ENCODE assay signal across 16 cellular contexts in the genomic region with DNA sequence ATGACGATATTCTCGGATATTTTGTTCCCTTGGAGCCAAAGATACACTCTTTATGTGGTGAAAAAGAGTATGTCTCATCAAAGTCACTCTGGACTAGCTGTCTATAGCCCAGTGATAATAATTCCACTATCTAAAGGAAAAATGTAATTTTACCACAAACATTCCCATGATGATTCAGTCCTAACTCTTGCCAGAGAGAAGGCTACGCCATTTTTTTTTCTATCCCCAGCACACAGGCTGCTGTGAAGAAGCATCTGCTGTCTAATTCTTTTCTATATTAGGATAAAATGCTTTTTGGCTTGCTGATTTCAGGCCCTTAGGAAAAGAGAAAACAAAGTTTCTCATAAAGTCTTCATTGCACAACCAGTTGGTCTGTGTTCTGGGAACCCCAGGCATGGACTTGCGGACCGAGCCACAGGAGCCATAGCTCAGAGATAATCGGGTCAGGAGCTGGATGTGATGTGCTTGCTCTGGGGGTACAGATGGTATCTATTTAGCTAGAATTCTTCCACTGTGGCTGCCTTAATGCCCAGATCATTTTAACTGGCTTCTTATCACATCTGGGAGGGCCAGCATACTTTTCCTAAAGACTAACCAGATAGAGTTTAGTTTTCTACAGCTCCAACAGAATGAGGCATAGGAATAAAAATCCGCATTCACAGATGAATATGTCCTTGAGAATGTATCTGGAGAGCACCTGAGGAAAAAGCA.
A peak's percentile ranks its signal among the peaks of the same experiment; 100 is the strongest.
DNase-seq lines count a peak whose midpoint lies in the region; ATAC-seq and TF ChIP-seq lines count a peak whose summit lies in the region.
"Had no signal": no experiment of that assay in that cellular context is flagged by ENCODE, and none has a peak within 500 bp of the region (broad histone marks: within the 10 kb centered on the region; RNA-seq: fewer than 3 reads in every experiment).

No MANE protein-coding gene starts in this region.

- H3K27me3 Mint-ChIP-seq in chondrocyte (ENCODE audit: low read depth), result no peaks in the 10 kb centered on the region
- H3K27me3 Mint-ChIP-seq in stimulated activated memory B cell treated with anti-CD40 and anti-IgM and Interleukin-4, amounts not matched to agents 10 μg/mL and 1 μg/mL and 100 μg/mL, for 72 hours, result no peaks in the 10 kb centered on the region

- peak overlapping the region; percentile 8 for H3K4me3 Mint-ChIP-seq in chondrocyte (ENCODE audit: unreplicated experiment)
- no peak overlapping the region for H3K4me3 Mint-ChIP-seq in stimulated activated memory B cell treated with anti-CD40 and anti-IgM and Interleukin-4, amounts not matched to agents 10 μg/mL and 1 μg/mL and 100 μg/mL, for 72 hours

- H3K27me3 ChIP-seq in right cardiac atrium (ENCODE audit: control insufficient read depth, insufficient read depth) (no peaks in the 10 kb centered on the region), stomach smooth muscle (ENCODE audit: control insufficient read depth in 1 of 2, insufficient read depth in 2 of 2, low read length in 2 of 2) (no peaks in the 10 kb centered on the region), BE2C (no peaks in the 10 kb centered on the region)
- H3K27me3 ChIP-seq: SJSA1 had no signal

- TF ChIP-seq CTCF in chondrocyte (IDR thresholded peaks at IDR 0.05) (no peak), BE2C (IDR thresholded peaks at IDR 0.05; ENCODE audit: low read depth, low read length) (no peak)

- H3K27ac ChIP-seq in right cardiac atrium (ENCODE audit: low read length) (peak overlapping the region; percentile 39), stomach smooth muscle (ENCODE audit: low read length) (peak overlapping the region; percentile 50)
- H3K27ac ChIP-seq: C4-2B, SJSA1 had no signal

- H3K9me3 Mint-ChIP-seq in chondrocyte (ENCODE audit: low read depth), result peaks cover 8% of the 10 kb centered on the region
- peaks cover 4% of the 10 kb centered on the region for H3K9me3 Mint-ChIP-seq in stimulated activated memory B cell treated with anti-CD40 and anti-IgM and Interleukin-4, amounts not matched to agents 10 μg/mL and 1 μg/mL and 100 μg/mL, for 72 hours

- peak; percentile 81 to 86 for ATAC-seq in right cardiac atrium
- ATAC-seq in stimulated activated memory B cell treated with anti-CD40 and anti-IgM and Interleukin-4, amounts not matched to agents 10 μg/mL and 1 μg/mL and 100 μg/mL, for 72 hours, result no peak

- H3K27ac Mint-ChIP-seq in chondrocyte (ENCODE audit: unreplicated experiment), result peak overlapping the region; percentile 87
- H3K27ac Mint-ChIP-seq in stimulated activated memory B cell treated with anti-CD40 and anti-IgM and Interleukin-4, amounts not matched to agents 10 μg/mL and 1 μg/mL and 100 μg/mL, for 72 hours, result no peak overlapping the region

- DNase-seq in GM04504 (ENCODE audit: low read depth), result peak; percentile 40
- DNase-seq in chondrocyte (ENCODE audit: low spot score), result no peak
- DNase-seq in right cardiac atrium, result peak in 2 of 3 donors; percentile 35 to 60
- DNase-seq in BE2C, result no peak
- DNase-seq in activated T-cell treated with anti-CD3 and anti-CD28 coated beads, Interleukin-2, amount 50 U/mL, for 1 hour, result no peak
- no peak for DNase-seq in occipital lobe (lab: John Stamatoyannopoulos, UW)
- DNase-seq: activated CD8-positive, alpha-beta memory T cell treated with anti-CD3 and anti-CD28 coated beads, Interleukin-2, amount 50 U/mL, for 48 hours; effector CD8-positive, alpha-beta T cell; hippocampal formation; NCI-H2029; NK-92 treated with Interleukin-12 subunit alpha and Interleukin-12 subunit beta, amount 100 ng/mL, for 24 hours; nucleus accumbens had no signal

- H3K36me3 ChIP-seq in stomach smooth muscle (ENCODE audit: control insufficient read depth in 2 of 2, insufficient read depth in 2 of 2, low read length in 2 of 2), result no peaks in the 10 kb centered on the region
- no peaks in the 10 kb centered on the region for H3K36me3 ChIP-seq in BE2C
- H3K36me3 ChIP-seq: SJSA1 had no signal

- H3K9ac ChIP-seq in stomach smooth muscle (ENCODE audit: low read length in 2 of 2), result no peak overlapping the region

- intact Hi-C loops in right cardiac atrium (cut with DNase I), result no loop called here

- H3K9me3 ChIP-seq in right cardiac atrium (ENCODE audit: control insufficient read depth, low read length), result no peaks in the 10 kb centered on the region
- H3K9me3 ChIP-seq in stomach smooth muscle (ENCODE audit: control insufficient read depth in 2 of 2, low read length in 2 of 2), result no peaks in the 10 kb centered on the region
- no peaks in the 10 kb centered on the region; the same call in 1 of the 2 replicates for H3K9me3 ChIP-seq in BE2C
- H3K9me3 ChIP-seq: SJSA1 had no signal

- no peaks in the 10 kb centered on the region for H3K36me3 Mint-ChIP-seq in chondrocyte (ENCODE audit: low read depth)
- H3K36me3 Mint-ChIP-seq in stimulated activated memory B cell treated with anti-CD40 and anti-IgM and Interleukin-4, amounts not matched to agents 10 μg/mL and 1 μg/mL and 100 μg/mL, for 72 hours, result no peaks in the 10 kb centered on the region

- H3K4me1 ChIP-seq in right cardiac atrium (ENCODE audit: control insufficient read depth, insufficient read depth, low read length) (no peaks in the 10 kb centered on the region), stomach smooth muscle (ENCODE audit: control insufficient read depth, insufficient read depth, low read length) (peaks cover 5% of the 10 kb centered on the region), BE2C (no peaks in the 10 kb centered on the region)
- H3K4me1 ChIP-seq: SJSA1 had no signal

- WGBS in right cardiac atrium, result 58% methylated on average over 7 of the region's 7 CpGs

- H3K4me1 Mint-ChIP-seq in chondrocyte (ENCODE audit: low read depth), result peaks cover 42% of the 10 kb centered on the region
- no peaks in the 10 kb centered on the region for H3K4me1 Mint-ChIP-seq in stimulated activated memory B cell treated with anti-CD40 and anti-IgM and Interleukin-4, amounts not matched to agents 10 μg/mL and 1 μg/mL and 100 μg/mL, for 72 hours

- no peak overlapping the region for H3K4me3 ChIP-seq in right cardiac atrium (ENCODE audit: low read length)
- no peak overlapping the region for H3K4me3 ChIP-seq in stomach smooth muscle (ENCODE audit: low read length in 2 of 2)
- no peak overlapping the region for H3K4me3 ChIP-seq in BE2C (ENCODE audit: low read depth, low read length)
- H3K4me3 ChIP-seq: SJSA1 had no signal

Comparison
In these comparisons a context has a peak if more than half of its experiments do, and no peak if none do; other contexts are left out.
1. DNase-seq: peak in GM04504 (single experiment) and right cardiac atrium (2 of 3); none in chondrocyte (single experiment), BE2C (single experiment), activated T-cell treated with anti-CD3 and anti-CD28 coated beads, Interleukin-2, amount 50 U/mL, for 1 hour (single experiment) and occipital lobe (single experiment).